ENCODE assay signal across 25 cellular contexts in genomic region chr1:92662048-92662447, GRCh38.
"Had no signal": no experiment of that assay in that cellular context is flagged by ENCODE, and none has a peak within 500 bp of the region (broad histone marks: within the 10 kb centered on the region; RNA-seq: fewer than 3 reads in every experiment).

No MANE protein-coding gene starts in this region.

- H3K27me3 ChIP-seq: esophagus muscularis mucosa, ovary, uterus had no signal

- FAIRE-seq: astrocyte, frontal cortex had no signal

- ATAC-seq: left cardiac atrium; sciatic nerve; stimulated activated effector memory CD8-positive, alpha-beta T cell treated with anti-CD3 and anti-CD28 coated beads, Interleukin-12 subunit alpha, Interleukin-12 subunit beta, amount 100 ng/mL, for 72 hours; WTC11 had no signal

- H3K36me3 ChIP-seq: ovary, uterus had no signal

- H3K4me3 ChIP-seq: esophagus muscularis mucosa, ovary, skin epidermis, thoracic aorta, uterus had no signal

- DNase-seq: activated CD4-positive, alpha-beta memory T cell treated with anti-CD3 and anti-CD28 coated beads, Interleukin-2, amount 10 ng/mL, durations not matched to agents 7 days and 5 days; activated CD4-positive, alpha-beta T cell treated with anti-CD3 and anti-CD28 coated beads for 1 hour; activated CD4-positive, alpha-beta T cell treated with anti-CD3 and anti-CD28 coated beads, Interleukin-2, amount 10 ng/mL, durations not matched to agents 7 days and 5 days; activated CD8-positive, alpha-beta memory T cell treated with anti-CD3 and anti-CD28 coated beads, Interleukin-2, amount 50 U/mL, for 48 hours; activated gamma-delta T cell; activated naive CD4-positive, alpha-beta T cell treated with anti-CD3 and anti-CD28 coated beads, Interleukin-2, amount 10 ng/mL, durations not matched to agents 7 days and 5 days; activated naive CD8-positive, alpha-beta T cell treated with anti-CD3 and anti-CD28 coated beads, Interleukin-2, amount 10 ng/mL, durations not matched to agents 7 days and 5 days; activated T-cell treated with anti-CD3 and anti-CD28 coated beads, Interleukin-2, amount 50 U/mL, for 24 hours; amniotic stem cell; caudate nucleus; effector CD4-positive, alpha-beta T cell; left cardiac atrium; naive B cell; ovary; stimulated activated CD4-positive, alpha-beta T cell treated with anti-CD3 and anti-CD28 coated beads, Interleukin-4, amount 100 ng/mL, for 24 hours; trophoblast cell; uterus had no signal

- H3K27ac ChIP-seq: esophagus muscularis mucosa, ovary, skin epidermis, thoracic aorta, uterus had no signal

- H3K4me1 ChIP-seq: esophagus muscularis mucosa, uterus had no signal
